Comparison of ENCODE assay signal across 8 cellular contexts in the genomic region with DNA sequence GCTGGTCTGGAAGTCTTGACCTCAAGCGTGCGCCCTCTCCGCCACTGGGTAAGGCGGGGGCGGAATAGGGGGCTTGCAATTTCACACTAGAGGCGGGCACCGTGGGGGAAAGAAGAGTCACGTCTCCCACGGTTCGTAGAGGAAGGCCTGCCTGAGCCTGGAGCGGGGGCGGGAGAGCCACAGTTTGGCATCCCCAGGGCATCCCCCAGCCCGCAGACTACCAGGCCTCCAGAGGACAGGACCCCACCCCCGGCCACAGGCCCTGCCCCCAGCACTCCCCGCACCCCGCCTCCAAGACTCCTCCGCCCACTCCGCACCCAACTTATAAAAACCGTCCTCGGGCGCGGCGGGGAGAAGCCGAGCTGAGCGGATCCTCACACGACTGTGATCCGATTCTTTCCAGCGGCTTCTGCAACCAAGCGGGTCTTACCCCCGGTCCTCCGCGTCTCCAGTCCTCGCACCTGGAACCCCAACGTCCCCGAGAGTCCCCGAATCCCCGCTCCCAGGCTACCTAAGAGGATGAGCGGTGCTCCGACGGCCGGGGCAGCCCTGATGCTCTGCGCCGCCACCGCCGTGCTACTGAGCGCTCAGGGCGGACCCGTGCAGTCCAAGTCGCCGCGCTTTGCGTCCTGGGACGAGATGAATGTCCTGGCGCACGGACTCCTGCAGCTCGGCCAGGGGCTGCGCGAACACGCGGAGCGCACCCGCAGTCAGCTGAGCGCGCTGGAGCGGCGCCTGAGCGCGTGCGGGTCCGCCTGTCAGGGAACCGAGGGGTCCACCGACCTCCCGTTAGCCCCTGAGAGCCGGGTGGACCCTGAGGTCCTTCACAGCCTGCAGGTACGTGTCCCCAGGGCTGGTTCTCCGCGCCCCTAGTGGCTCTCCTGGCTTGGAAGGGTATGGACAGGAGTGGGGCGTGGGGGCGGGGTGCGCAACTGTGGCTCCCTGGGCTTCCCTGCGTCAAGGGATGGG. TPM values are rescaled to one million over a fixed set of nuclear protein-coding genes. Genes with fewer than 3 reads are reported as not detected.
DNase-seq lines count a peak whose midpoint lies in the region; ATAC-seq and TF ChIP-seq lines count a peak whose summit lies in the region.

ANGPTL4 (plus strand) TSS at position 353 of the 969 bp plus-strand sequence; CDS start at position 520, 167 bp downstream.

- H3K4me1 Mint-ChIP-seq in progenitor cell of endocrine pancreas (ENCODE audit: low read depth) = peaks cover 12% of the 10 kb centered on the region

- H3K27ac Mint-ChIP-seq in progenitor cell of endocrine pancreas = no peak within 1 kb of the TSS

- no peaks in the 10 kb centered on the region for H3K9me3 Mint-ChIP-seq in progenitor cell of endocrine pancreas (ENCODE audit: low read depth)

- peaks cover 43% of the 10 kb centered on the region for H3K27me3 Mint-ChIP-seq in progenitor cell of endocrine pancreas

- intact Hi-C loops in left ventricle myocardium superior (cut with micrococcal nuclease) = no loop called here
- intact Hi-C loops in aorta (cut with DNase I) = loop anchor here in 1 of 2 donors (2.0 kb wide), 1 partner anchor 27 kb away; the partner anchor contains the start of gene RAB11B

- H3K4me1 ChIP-seq in aorta (ENCODE audit: control insufficient read depth in 1 of 2, insufficient read depth in 2 of 2, low read length in 2 of 2) = no peaks in the 10 kb centered on the region

- H3K36me3 Mint-ChIP-seq in progenitor cell of endocrine pancreas (ENCODE audit: insufficient read depth) = peaks cover 2% of the 10 kb centered on the region

- TF ChIP-seq CTCF in RWPE1 (conservative IDR thresholded peaks at IDR 0.05; ENCODE audit: low read depth) (no peak; the same call in 1 of the 2 replicates), progenitor cell of endocrine pancreas (IDR thresholded peaks at IDR 0.05; ENCODE audit: unreplicated experiment) (peak; percentile 35)

- H3K27me3 ChIP-seq in aorta (ENCODE audit: control insufficient read depth in 1 of 2, insufficient read depth in 2 of 2, low read length in 1 of 2) = no peaks in the 10 kb centered on the region

- H3K9me3 ChIP-seq in aorta (ENCODE audit: control insufficient read depth, low read length) = no peaks in the 10 kb centered on the region

- WGBS in aorta, 2 donors = 1% methylated on average over 77 to 81 of the region's 81 CpGs

- H3K27ac ChIP-seq in RWPE1 (peak within 1 kb of the TSS; percentile 90), aorta (ENCODE audit: low read depth in 1 of 2, low read length in 2 of 2) (peak within 1 kb of the TSS in 1 of 2 donors; percentile 62)

- peak within 1 kb of the TSS; percentile 64 for H3K4me3 Mint-ChIP-seq in progenitor cell of endocrine pancreas (ENCODE audit: low read depth)

- CTCF ChIA-PET in RWPE1 (lab: Yijun Ruan, JAX) = interaction anchor here (0.5 to 3.7 kb wide), 2 partner anchors 10 to 1221 kb away, joined by 3 to 14 read pairs; no protein-coding TSS in a partner anchor

- POLR2A ChIA-PET in RWPE1 (lab: Yijun Ruan, JAX; ENCODE audit: low non-redundant PET) = interaction anchor here (0.7 kb wide), 1 partner anchor 28 kb away, joined by 5 read pairs; no protein-coding TSS in a partner anchor

- DNase-seq in ELF-1 (ENCODE audit: low read depth, low spot score) = peak; percentile 72
- peak; percentile 54 for DNase-seq in RWPE1 (ENCODE audit: low spot score)
- peak in 35 of 56 donors; percentile 10 to 66 (median 43) for DNase-seq in amygdala (lab: John Stamatoyannopoulos, UW)
- peak; percentile 85 for DNase-seq in left ventricle myocardium superior
- peak; percentile 23 for DNase-seq in progenitor cell of endocrine pancreas (ENCODE audit: low spot score, unreplicated experiment)
- peak; percentile 87 to 91 for DNase-seq in aorta
- DNase-seq in NCI-H1105 treated with DMSO at 0.1 percent for 48 hours (lab: John Stamatoyannopoulos, UW) = no peak

- H3K4me3 ChIP-seq in aorta (ENCODE audit: low read length in 2 of 2) = peak within 1 kb of the TSS; percentile 1 to 6

- ATAC-seq in left ventricle myocardium superior (peak; percentile 69), aorta (ENCODE audit: low FRiP score) (peak; percentile 72), GM21723 (IDR thresholded peaks at IDR 0.05; ENCODE audit: unreplicated experiment) (no peak)

- H3K36me3 ChIP-seq in aorta (ENCODE audit: control insufficient read depth in 1 of 2, insufficient read depth in 2 of 2, low read length in 1 of 2) = no peaks in the 10 kb centered on the region

RNA-seq across cellular contexts. Expression of gene ANGPTL4, which starts in this region (rescaled TPM):
- total RNA-seq in left ventricle myocardium superior = 11.7 TPM
- total RNA-seq in progenitor cell of endocrine pancreas = 0.77 and 1.1 TPM in 2 replicates
- total RNA-seq in aorta = 10 to 100 TPM; 39.9 to 45.1 TPM
- polyA plus RNA-seq in aorta = 10 to 100 TPM; 10.1 to 19.5 TPM
